1 cellular context compared by ENCODE assay signal in the genomic region with DNA sequence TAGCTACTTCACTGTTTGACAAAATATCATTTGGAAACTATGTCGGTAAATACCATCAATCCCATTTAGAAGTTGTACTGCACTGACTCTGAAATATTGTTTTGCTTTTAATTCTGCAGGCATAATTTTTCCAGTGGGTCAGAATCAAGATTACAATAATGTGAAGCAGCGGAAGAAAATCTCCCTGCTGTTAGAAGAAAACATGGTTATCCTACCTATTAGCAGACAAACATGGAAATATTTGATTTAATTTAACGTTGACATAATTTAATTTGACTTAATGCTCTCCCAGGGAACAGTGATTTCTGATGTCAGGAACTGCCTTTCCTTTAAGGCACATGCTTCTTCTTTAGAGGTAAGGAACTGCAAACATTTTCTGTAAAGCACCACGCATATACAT.
TF ChIP-seq lines count a peak whose summit lies in the region.

No MANE protein-coding gene starts in this region.

TF ChIP-seq in SK-N-SH, 30 proteins besides CTCF, POLR2A, EP300 and RAD21 (continued from another document):
- TF ChIP-seq, protein P1, sequence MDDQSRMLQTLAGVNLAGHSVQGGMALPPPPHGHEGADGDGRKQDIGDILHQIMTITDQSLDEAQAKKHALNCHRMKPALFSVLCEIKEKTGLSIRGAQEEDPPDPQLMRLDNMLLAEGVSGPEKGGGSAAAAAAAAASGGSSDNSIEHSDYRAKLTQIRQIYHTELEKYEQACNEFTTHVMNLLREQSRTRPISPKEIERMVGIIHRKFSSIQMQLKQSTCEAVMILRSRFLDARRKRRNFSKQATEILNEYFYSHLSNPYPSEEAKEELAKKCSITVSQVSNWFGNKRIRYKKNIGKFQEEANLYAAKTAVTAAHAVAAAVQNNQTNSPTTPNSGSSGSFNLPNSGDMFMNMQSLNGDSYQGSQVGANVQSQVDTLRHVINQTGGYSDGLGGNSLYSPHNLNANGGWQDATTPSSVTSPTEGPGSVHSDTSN (IDR thresholded peaks at IDR 0.05) = no peak
- TF ChIP-seq ELF1 (IDR thresholded peaks at IDR 0.05) = no peak
- TF ChIP-seq, protein P2, sequence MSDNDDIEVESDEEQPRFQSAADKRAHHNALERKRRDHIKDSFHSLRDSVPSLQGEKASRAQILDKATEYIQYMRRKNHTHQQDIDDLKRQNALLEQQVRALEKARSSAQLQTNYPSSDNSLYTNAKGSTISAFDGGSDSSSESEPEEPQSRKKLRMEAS (IDR thresholded peaks at IDR 0.05; ENCODE audit: low read depth) = no peak
- no peak for TF ChIP-seq GABPA (IDR thresholded peaks at IDR 0.05; ENCODE audit: low read depth)
